In the genomic region with DNA sequence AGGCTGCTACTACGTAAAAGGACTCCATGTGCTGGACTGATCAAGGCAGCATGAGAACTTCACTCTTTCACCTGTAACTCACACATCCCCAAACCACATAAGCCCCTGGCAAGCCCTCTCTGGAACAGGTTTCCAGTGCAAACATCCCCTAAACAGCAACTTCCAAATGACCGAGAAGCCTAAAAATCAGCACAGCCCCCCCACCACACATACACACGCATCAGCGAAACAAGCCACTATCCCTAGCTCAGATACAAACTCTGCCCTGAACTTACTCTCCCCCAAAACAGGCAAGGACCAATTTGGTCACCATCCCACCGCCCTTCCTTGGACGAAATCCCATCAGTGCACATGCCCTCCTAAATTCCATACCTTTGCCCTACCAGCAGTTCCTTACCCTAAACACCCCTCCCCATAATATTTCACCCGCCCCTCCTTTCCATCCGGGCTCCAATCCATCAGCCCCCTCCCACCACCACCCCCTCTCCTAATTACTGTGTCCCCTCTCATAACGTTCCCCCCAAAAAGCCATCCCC, we compare ENCODE assay signal across 1 cellular context.
TF ChIP-seq lines count a peak whose summit lies in the region.

No MANE protein-coding gene starts in this region.

TF ChIP-seq in HEK293, 187 proteins besides CTCF, POLR2A, EP300 and RAD21 (continued from another document):
- TF ChIP-seq ZNF391 (tag by site-specific recombination; IDR thresholded peaks at IDR 0.05; ENCODE audit: borderline replicate concordance, low read depth) = peak; percentile 31; the same call in 1 of the 2 replicates
- TF ChIP-seq ZNF677 (tag by site-specific recombination; IDR thresholded peaks at IDR 0.05) = no peak
- TF ChIP-seq SP7 (tag by site-specific recombination; IDR thresholded peaks at IDR 0.05) = peak; percentile 24; the same call in 1 of the 2 replicates
- TF ChIP-seq ZNF76 (tag by site-specific recombination; IDR thresholded peaks at IDR 0.05; ENCODE audit: borderline replicate concordance, low read depth) = 0 out of 2 replicates have a peak, but pooled peaks have one; percentile 39
- peak; percentile 40; the same call in 1 of the 2 replicates for TF ChIP-seq ZNF792 (tag by site-specific recombination; IDR thresholded peaks at IDR 0.05)
- TF ChIP-seq ZFHX2 (tag by site-specific recombination; conservative IDR thresholded peaks at IDR 0.05) = peak; percentile 52; the same call in 1 of the 2 replicates
- TF ChIP-seq, protein P1, sequence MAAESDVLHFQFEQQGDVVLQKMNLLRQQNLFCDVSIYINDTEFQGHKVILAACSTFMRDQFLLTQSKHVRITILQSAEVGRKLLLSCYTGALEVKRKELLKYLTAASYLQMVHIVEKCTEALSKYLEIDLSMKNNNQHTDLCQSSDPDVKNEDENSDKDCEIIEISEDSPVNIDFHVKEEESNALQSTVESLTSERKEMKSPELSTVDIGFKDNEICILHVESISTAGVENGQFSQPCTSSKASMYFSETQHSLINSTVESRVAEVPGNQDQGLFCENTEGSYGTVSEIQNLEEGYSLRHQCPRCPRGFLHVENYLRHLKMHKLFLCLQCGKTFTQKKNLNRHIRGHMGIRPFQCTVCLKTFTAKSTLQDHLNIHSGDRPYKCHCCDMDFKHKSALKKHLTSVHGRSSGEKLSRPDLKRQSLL (tag by site-specific recombination; IDR thresholded peaks at IDR 0.05) = 0 out of 2 replicates have a peak, but pooled peaks have one; percentile 3
- TF ChIP-seq, protein P2, sequence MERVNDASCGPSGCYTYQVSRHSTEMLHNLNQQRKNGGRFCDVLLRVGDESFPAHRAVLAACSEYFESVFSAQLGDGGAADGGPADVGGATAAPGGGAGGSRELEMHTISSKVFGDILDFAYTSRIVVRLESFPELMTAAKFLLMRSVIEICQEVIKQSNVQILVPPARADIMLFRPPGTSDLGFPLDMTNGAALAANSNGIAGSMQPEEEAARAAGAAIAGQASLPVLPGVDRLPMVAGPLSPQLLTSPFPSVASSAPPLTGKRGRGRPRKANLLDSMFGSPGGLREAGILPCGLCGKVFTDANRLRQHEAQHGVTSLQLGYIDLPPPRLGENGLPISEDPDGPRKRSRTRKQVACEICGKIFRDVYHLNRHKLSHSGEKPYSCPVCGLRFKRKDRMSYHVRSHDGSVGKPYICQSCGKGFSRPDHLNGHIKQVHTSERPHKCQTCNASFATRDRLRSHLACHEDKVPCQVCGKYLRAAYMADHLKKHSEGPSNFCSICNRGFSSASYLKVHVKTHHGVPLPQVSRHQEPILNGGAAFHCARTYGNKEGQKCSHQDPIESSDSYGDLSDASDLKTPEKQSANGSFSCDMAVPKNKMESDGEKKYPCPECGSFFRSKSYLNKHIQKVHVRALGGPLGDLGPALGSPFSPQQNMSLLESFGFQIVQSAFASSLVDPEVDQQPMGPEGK (tag by site-specific recombination; IDR thresholded peaks at IDR 0.05) = peak; percentile 95
- TF ChIP-seq ZSCAN16 (tag by site-specific recombination; IDR thresholded peaks at IDR 0.05) = 0 out of 2 replicates have a peak, but pooled peaks have one; percentile 20
- TF ChIP-seq PRDM1 (tag by site-specific recombination; IDR thresholded peaks at IDR 0.05) = peak; percentile 81
- TF ChIP-seq ZSCAN23 (tag by site-specific recombination; IDR thresholded peaks at IDR 0.05) = no peak
- TF ChIP-seq, protein P3, sequence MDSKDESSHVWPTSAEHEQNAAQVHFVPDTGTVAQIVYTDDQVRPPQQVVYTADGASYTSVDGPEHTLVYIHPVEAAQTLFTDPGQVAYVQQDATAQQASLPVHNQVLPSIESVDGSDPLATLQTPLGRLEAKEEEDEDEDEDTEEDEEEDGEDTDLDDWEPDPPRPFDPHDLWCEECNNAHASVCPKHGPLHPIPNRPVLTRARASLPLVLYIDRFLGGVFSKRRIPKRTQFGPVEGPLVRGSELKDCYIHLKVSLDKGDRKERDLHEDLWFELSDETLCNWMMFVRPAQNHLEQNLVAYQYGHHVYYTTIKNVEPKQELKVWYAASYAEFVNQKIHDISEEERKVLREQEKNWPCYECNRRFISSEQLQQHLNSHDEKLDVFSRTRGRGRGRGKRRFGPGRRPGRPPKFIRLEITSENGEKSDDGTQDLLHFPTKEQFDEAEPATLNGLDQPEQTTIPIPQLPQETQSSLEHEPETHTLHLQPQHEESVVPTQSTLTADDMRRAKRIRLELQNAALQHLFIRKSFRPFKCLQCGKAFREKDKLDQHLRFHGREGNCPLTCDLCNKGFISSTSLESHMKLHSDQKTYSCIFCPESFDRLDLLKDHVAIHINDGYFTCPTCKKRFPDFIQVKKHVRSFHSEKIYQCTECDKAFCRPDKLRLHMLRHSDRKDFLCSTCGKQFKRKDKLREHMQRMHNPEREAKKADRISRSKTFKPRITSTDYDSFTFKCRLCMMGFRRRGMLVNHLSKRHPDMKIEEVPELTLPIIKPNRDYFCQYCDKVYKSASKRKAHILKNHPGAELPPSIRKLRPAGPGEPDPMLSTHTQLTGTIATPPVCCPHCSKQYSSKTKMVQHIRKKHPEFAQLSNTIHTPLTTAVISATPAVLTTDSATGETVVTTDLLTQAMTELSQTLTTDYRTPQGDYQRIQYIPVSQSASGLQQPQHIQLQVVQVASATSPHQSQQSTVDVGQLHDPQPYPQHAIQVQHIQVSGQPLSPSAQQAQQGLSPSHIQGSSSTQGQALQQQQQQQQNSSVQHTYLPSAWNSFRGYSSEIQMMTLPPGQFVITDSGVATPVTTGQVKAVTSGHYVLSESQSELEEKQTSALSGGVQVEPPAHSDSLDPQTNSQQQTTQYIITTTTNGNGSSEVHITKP (tag by site-specific recombination; IDR thresholded peaks at IDR 0.05) = peak; percentile 76; the same call in 1 of the 2 replicates
- TF ChIP-seq ZBTB21 (tag by site-specific recombination; IDR thresholded peaks at IDR 0.05) = no peak
- TF ChIP-seq, protein P4, sequence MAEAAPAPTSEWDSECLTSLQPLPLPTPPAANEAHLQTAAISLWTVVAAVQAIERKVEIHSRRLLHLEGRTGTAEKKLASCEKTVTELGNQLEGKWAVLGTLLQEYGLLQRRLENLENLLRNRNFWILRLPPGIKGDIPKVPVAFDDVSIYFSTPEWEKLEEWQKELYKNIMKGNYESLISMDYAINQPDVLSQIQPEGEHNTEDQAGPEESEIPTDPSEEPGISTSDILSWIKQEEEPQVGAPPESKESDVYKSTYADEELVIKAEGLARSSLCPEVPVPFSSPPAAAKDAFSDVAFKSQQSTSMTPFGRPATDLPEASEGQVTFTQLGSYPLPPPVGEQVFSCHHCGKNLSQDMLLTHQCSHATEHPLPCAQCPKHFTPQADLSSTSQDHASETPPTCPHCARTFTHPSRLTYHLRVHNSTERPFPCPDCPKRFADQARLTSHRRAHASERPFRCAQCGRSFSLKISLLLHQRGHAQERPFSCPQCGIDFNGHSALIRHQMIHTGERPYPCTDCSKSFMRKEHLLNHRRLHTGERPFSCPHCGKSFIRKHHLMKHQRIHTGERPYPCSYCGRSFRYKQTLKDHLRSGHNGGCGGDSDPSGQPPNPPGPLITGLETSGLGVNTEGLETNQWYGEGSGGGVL (tag by site-specific recombination; IDR thresholded peaks at IDR 0.05) = peak; percentile 91
- TF ChIP-seq EGR2 (tag by site-specific recombination; IDR thresholded peaks at IDR 0.05; ENCODE audit: low read depth) = peak; percentile 45; the same call in 1 of the 2 replicates
- 0 out of 2 replicates have a peak, but pooled peaks have one; percentile 51 for TF ChIP-seq ZNF155 (tag by site-specific recombination; IDR thresholded peaks at IDR 0.05)
- TF ChIP-seq ZNF366 (tag by site-specific recombination; conservative IDR thresholded peaks at IDR 0.05) = peak; percentile 51; the same call in 1 of the 2 replicates
